Comparison of ENCODE assay signal across 8 cellular contexts in the genomic region with DNA sequence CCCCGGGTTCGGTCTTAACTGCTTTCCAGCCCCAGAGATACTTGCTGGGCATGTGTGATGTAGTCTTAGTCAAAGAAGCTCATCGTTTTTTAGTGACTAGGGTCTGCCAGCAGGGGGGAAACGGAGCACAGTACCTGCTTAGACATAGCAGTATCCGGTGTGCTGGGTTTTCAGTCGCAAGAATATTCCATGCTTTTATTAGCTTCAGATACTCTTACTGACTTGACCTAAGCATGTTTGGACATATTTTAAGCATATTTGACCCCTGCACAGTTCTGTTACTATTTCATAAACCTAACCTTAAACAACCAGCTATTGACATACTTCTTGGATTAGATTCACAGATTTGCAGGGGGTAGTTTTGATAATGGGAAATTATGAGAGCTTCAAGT. TPM values are rescaled to one million over a fixed set of nuclear protein-coding genes. Genes with fewer than 3 reads are reported as not detected.
DNase-seq lines count a peak whose midpoint lies in the region; ATAC-seq and TF ChIP-seq lines count a peak whose summit lies in the region.

No MANE protein-coding gene starts in this region.

- H3K27me3 ChIP-seq in skeletal muscle tissue (ENCODE audit: control insufficient read depth in 3 of 3, insufficient read depth in 3 of 3, low read length in 3 of 3), result no peaks in the 10 kb centered on the region

- TF ChIP-seq CTCF in glutamatergic neuron (IDR thresholded peaks at IDR 0.05; ENCODE audit: partially characterized antibody, unreplicated experiment), result peak; percentile 72

- H3K4me3 ChIP-seq in skeletal muscle tissue (ENCODE audit: low read length in 3 of 3), result peak overlapping the region; percentile 59 to 83 (median 78)

- ATAC-seq in GM21737 (IDR thresholded peaks at IDR 0.05; ENCODE audit: unreplicated experiment), result peak; percentile 22

- peak overlapping the region; percentile 71 to 85 (median 82) for H3K9ac ChIP-seq in skeletal muscle tissue (ENCODE audit: low read depth in 1 of 3, low read length in 3 of 3)

- peaks cover 5% of the 10 kb centered on the region for H3K9me3 Mint-ChIP-seq in glutamatergic neuron (ENCODE audit: unreplicated experiment)

- H3K36me3 ChIP-seq in skeletal muscle tissue (ENCODE audit: control insufficient read depth in 3 of 3, insufficient read depth in 3 of 3, low read length in 3 of 3), result no peaks in the 10 kb centered on the region

- peaks cover 10 to 16% (median 15%) of the 10 kb centered on the region in 3 donors for H3K4me1 ChIP-seq in skeletal muscle tissue (ENCODE audit: control insufficient read depth in 3 of 3, insufficient read depth in 3 of 3, low read length in 3 of 3)

- DNase-seq in DMS79 (lab: John Stamatoyannopoulos, UW) (peak; percentile 26), LHCN-M2 (ENCODE audit: low read depth) (peak; percentile 76), SHP77 (lab: John Stamatoyannopoulos, UW) (peak; percentile 63 to 74), glutamatergic neuron (peak; percentile 71), amniotic stem cell (lab: John Stamatoyannopoulos, UW) (no peak)
- peak; percentile 87 for DNase-seq in activated effector memory CD4-positive, alpha-beta T cell treated with anti-CD3 and anti-CD28 coated beads, Interleukin-2, amount 50 U/mL, for 16 hours

- H3K27ac Mint-ChIP-seq in glutamatergic neuron (ENCODE audit: unreplicated experiment), result peak overlapping the region; percentile 96

- peak overlapping the region; percentile 100 for H3K4me3 Mint-ChIP-seq in glutamatergic neuron (ENCODE audit: unreplicated experiment)

- H3K9me3 ChIP-seq in skeletal muscle tissue (ENCODE audit: control insufficient read depth in 3 of 3, low read length in 3 of 3), result no peaks in the 10 kb centered on the region

- no peaks in the 10 kb centered on the region for H3K4me1 Mint-ChIP-seq in glutamatergic neuron (ENCODE audit: low read depth, unreplicated experiment)

- H3K36me3 Mint-ChIP-seq in glutamatergic neuron (ENCODE audit: unreplicated experiment), result no peaks in the 10 kb centered on the region

- peak overlapping the region; percentile 91 for H3K27ac ChIP-seq in skeletal muscle tissue (ENCODE audit: low read depth, low read length)

- peaks cover 5% of the 10 kb centered on the region for H3K27me3 Mint-ChIP-seq in glutamatergic neuron (ENCODE audit: unreplicated experiment)

RNA-seq across cellular contexts. Expression of a gene that starts 3.0 kb away (rescaled TPM):
- total RNA-seq in LHCN-M2 (2014; rRNA removed) (7.1 and 7.6 TPM in 2 replicates), glutamatergic neuron (ENCODE audit: unreplicated experiment) (10.1 TPM), skeletal muscle tissue (3.1 TPM)
- 5.8 TPM for polyA plus RNA-seq in LHCN-M2 (2012)
